13 cellular contexts compared by ENCODE assay signal in the genomic region with DNA sequence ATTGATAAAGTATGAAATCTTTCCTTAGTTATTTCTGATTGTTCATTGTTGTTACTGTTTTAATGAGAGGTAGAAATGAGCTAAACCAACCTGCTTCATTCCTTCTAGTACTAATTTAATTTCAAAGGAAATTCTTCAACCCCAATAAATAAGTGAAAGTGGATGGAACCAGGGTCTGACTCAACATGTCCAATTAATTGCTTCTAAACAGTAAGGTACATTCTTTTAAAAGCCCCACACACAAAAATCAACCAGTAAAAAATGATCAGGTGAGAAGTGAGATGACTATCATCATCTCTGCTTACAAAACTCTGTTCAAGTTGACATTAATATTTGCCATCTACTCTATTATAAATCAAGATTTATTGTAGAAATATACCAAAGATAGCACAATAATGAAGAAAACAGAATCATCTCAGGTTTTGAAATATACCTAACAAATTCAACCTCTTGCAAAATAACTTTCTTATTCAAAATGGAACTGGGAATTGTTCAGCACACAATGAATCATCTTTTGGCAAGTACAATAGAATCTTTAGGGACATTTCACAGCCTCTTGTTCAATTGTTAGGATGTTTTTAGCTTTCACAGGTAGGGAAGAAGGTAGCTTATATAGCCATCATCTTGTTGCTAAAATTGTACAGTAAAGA.
DNase-seq lines count a peak whose midpoint lies in the region; ATAC-seq and TF ChIP-seq lines count a peak whose summit lies in the region.
"Had no signal": no experiment of that assay in that cellular context is flagged by ENCODE, and none has a peak within 500 bp of the region (broad histone marks: within the 10 kb centered on the region; RNA-seq: fewer than 3 reads in every experiment).

No MANE protein-coding gene starts in this region.

- H3K9me3 ChIP-seq in vagina, result no peaks in the 10 kb centered on the region
- H3K9me3 ChIP-seq: testis had no signal

- peak; percentile 11 for DNase-seq in NCI-H446 treated with DMSO at 0.1 percent for 48 hours (lab: John Stamatoyannopoulos, UW)
- DNase-seq in NCI-H446 (lab: John Stamatoyannopoulos, UW), result no peak
- DNase-seq in cardiac fibroblast (ENCODE audit: low read depth in 2 of 2), result peak; percentile 55 to 87
- DNase-seq in kidney tubule cell (ENCODE audit: low spot score), result peak; percentile 79
- DNase-seq in vagina (ENCODE audit: extremely low spot score in 2 of 2), result no peak
- no peak for DNase-seq in activated CD4-positive, alpha-beta T cell treated with anti-CD3 and anti-CD28 coated beads for 4 hours
- no peak for DNase-seq in dorsolateral prefrontal cortex
- DNase-seq: activated T-cell treated with anti-CD3 and anti-CD28 coated beads, Interleukin-2, amount 50 U/mL, for 1 hour; anterior cingulate cortex; right cardiac atrium; testis had no signal

- ATAC-seq in HG03521 (IDR thresholded peaks at IDR 0.05; ENCODE audit: unreplicated experiment), result no peak
- ATAC-seq: K562, right cardiac atrium had no signal

- no peak for TF ChIP-seq POLR2A in vagina (IDR thresholded peaks at IDR 0.05)

- no peak for TF ChIP-seq CTCF in cardiac fibroblast (IDR thresholded peaks at IDR 0.05; ENCODE audit: low read depth, low read length)
- no peak for TF ChIP-seq CTCF in vagina (IDR thresholded peaks at IDR 0.05)
- no peak for TF ChIP-seq CTCF in dorsolateral prefrontal cortex (IDR thresholded peaks at IDR 0.05 in 54 of 56, conservative IDR thresholded peaks at IDR 0.05 in 2 of 56; ENCODE audit: low read depth in 1 of 56, partially characterized antibody in 56 of 56)

- no peak overlapping the region for H3K4me3 ChIP-seq in cardiac fibroblast (replicated peaks in 1 of 2; ENCODE audit: low read depth in 2 of 2, low read length in 2 of 2)
- no peak overlapping the region for H3K4me3 ChIP-seq in vagina
- no peak overlapping the region for H3K4me3 ChIP-seq in dorsolateral prefrontal cortex
- H3K4me3 ChIP-seq: K562, testis had no signal

- H3K27me3 ChIP-seq in vagina, result no peaks in the 10 kb centered on the region
- H3K27me3 ChIP-seq in dorsolateral prefrontal cortex, result no peaks in the 10 kb centered on the region
- H3K27me3 ChIP-seq: testis had no signal

- H3K4me1 ChIP-seq in vagina, result peaks cover 22% of the 10 kb centered on the region

- H3K36me3 ChIP-seq in vagina, result no peaks in the 10 kb centered on the region

- intact Hi-C loops in vagina (cut with DNase I) (loop anchor here (10.0 kb wide), 1 partner anchor 739 kb away; no protein-coding TSS in a partner anchor), dorsolateral prefrontal cortex (cut with DNase I) (loop anchor here (10.0 kb wide), 3 partner anchors 309 to 739 kb away; no protein-coding TSS in a partner anchor)

- H3K27ac ChIP-seq in vagina (peak overlapping the region; percentile 46), dorsolateral prefrontal cortex (peak overlapping the region in 20 of 59 donors; percentile 3 to 86 (median 24))
- H3K27ac ChIP-seq: testis had no signal

Comparison
In these comparisons a context has a peak if more than half of its experiments do, and no peak if none do; other contexts are left out.
1. DNase-seq: peak in NCI-H446 treated with DMSO at 0.1 percent for 48 hours (single experiment), cardiac fibroblast (2 of 2) and kidney tubule cell (single experiment); none in NCI-H446 (0 of 2), vagina (0 of 2), activated CD4-positive, alpha-beta T cell treated with anti-CD3 and anti-CD28 coated beads for 4 hours (0 of 2) and dorsolateral prefrontal cortex (0 of 10).